17 cellular contexts compared by ENCODE assay signal in the genomic region with DNA sequence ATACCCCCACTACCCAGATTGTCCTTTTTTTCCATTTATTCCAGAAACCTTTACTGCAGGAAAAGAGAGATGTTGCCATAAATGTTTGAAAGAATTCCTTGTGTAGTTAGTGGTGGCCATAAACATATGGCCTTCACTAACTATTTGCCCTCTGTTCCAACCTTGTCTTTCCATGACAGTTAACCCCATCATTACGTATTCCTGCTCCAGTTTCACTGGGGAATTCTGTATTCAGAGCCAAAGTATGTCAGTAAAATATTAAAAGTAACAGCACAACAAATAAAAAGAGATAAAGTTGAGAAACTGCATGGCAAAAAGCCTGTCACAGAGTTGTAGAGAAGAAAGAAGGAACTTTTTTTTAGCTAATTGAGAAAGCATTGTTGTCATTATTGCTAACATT.
DNase-seq lines count a peak whose midpoint lies in the region; FAIRE-seq and TF ChIP-seq lines count a peak whose summit lies in the region.
"Had no signal": no experiment of that assay in that cellular context is flagged by ENCODE, and none has a peak within 500 bp of the region (broad histone marks: within the 10 kb centered on the region; RNA-seq: fewer than 3 reads in every experiment).

No MANE protein-coding gene starts in this region.

- H3K27ac Mint-ChIP-seq in HFFc6, result peak overlapping the region; percentile 22
- H3K27ac Mint-ChIP-seq in nephron, result peak overlapping the region; percentile 67 to 89 (median 85)
- H3K27ac Mint-ChIP-seq: CD14-positive monocyte had no signal

- peaks cover 7% of the 10 kb centered on the region for H3K27me3 Mint-ChIP-seq in HFFc6 (ENCODE audit: insufficient read depth)
- H3K27me3 Mint-ChIP-seq in nephron (ENCODE audit: low read depth), result no peaks in the 10 kb centered on the region

- H3K4me3 Mint-ChIP-seq in HFFc6 (no peak overlapping the region; the same call in 1 of the 2 replicates), nephron (no peak overlapping the region)
- H3K4me3 Mint-ChIP-seq: CD14-positive monocyte had no signal

- no peaks in the 10 kb centered on the region for H3K9me3 ChIP-seq in effector memory CD4-positive, alpha-beta T cell (ENCODE audit: control insufficient read depth, low read length)

- H3K36me3 Mint-ChIP-seq in HFFc6 (ENCODE audit: low read depth), result no peaks in the 10 kb centered on the region
- H3K36me3 Mint-ChIP-seq in nephron (ENCODE audit: low read depth), result no peaks in the 10 kb centered on the region
- H3K36me3 Mint-ChIP-seq: CD14-positive monocyte had no signal

- no peak overlapping the region for H3K27ac ChIP-seq in effector memory CD4-positive, alpha-beta T cell (ENCODE audit: insufficient read depth, low read length, poor library complexity, severe bottlenecking)

- H3K36me3 ChIP-seq in effector memory CD4-positive, alpha-beta T cell (ENCODE audit: control insufficient read depth, insufficient read depth, low read length), result no peaks in the 10 kb centered on the region

- H3K4me3 ChIP-seq in AG10803 (ENCODE audit: low read length) (no peak overlapping the region), fibroblast of pulmonary artery (replicated peaks; ENCODE audit: low read depth, low read length) (no peak overlapping the region)
- H3K4me3 ChIP-seq in effector memory CD4-positive, alpha-beta T cell (ENCODE audit: insufficient read depth, low read depth, low read length, poor library complexity, severe bottlenecking), result no peak overlapping the region

- TF ChIP-seq CTCF in AG10803 (conservative IDR thresholded peaks at IDR 0.05; ENCODE audit: low read length) (no peak), HFFc6 (IDR thresholded peaks at IDR 0.05) (no peak), fibroblast of pulmonary artery (IDR thresholded peaks at IDR 0.05; ENCODE audit: low read length, missing control alignments) (no peak), nephron (IDR thresholded peaks at IDR 0.05; ENCODE audit: unreplicated experiment in 3 of 3) (no peak)

- H3K4me1 ChIP-seq in effector memory CD4-positive, alpha-beta T cell (ENCODE audit: control insufficient read depth, insufficient read depth, low read length, poor library complexity, severe bottlenecking), result no peaks in the 10 kb centered on the region

- peaks cover 68% of the 10 kb centered on the region for H3K4me1 Mint-ChIP-seq in HFFc6 (ENCODE audit: low read depth)
- H3K4me1 Mint-ChIP-seq in nephron, result peaks cover 63% of the 10 kb centered on the region

- DNase-seq in AG10803 (ENCODE audit: low read depth) (peak; percentile 80), HFFc6 (no peak), fibroblast of pulmonary artery (ENCODE audit: low read depth) (peak; percentile 41), SIG-M5 treated with dmso at 0.1 percent for 504 hours (lab: John Stamatoyannopoulos, UW; ENCODE audit: unreplicated experiment) (no peak), NCI-H1105 treated with DMSO at 0.1 percent for 48 hours (lab: John Stamatoyannopoulos, UW) (no peak), frontal cortex (ENCODE audit: low spot score in 2 of 2) (no peak)
- no peak for DNase-seq in effector memory CD4-positive, alpha-beta T cell
- DNase-seq: GF-D8, H7, Kasumi-1, NCI-H1417 treated with DMSO at 0.1 percent for 48 hours, NCI-H187, NCI-H446 treated with DMSO at 0.1 percent for 48 hours, NCI-H526 treated with DMSO at 0.1 percent for 48 hours, OCI-M1 had no signal

- FAIRE-seq in frontal cortex (lab: Jason Lieb, UNC), result no peak

- H3K9me3 Mint-ChIP-seq in HFFc6 (no peaks in the 10 kb centered on the region), nephron (no peaks in the 10 kb centered on the region)

- no peaks in the 10 kb centered on the region for H3K27me3 ChIP-seq in effector memory CD4-positive, alpha-beta T cell (replicated peaks; ENCODE audit: control insufficient read depth, insufficient read depth, low read length, poor library complexity, severe bottlenecking)

Comparison
In these comparisons a context has a peak if more than half of its experiments do, and no peak if none do; other contexts are left out.
1. DNase-seq: peak in AG10803 (single experiment) and fibroblast of pulmonary artery (single experiment); none in HFFc6 (single experiment), effector memory CD4-positive, alpha-beta T cell (0 of 3), SIG-M5 treated with dmso at 0.1 percent for 504 hours (single experiment), NCI-H1105 treated with DMSO at 0.1 percent for 48 hours (single experiment) and frontal cortex (0 of 2).